9 cellular contexts compared by ENCODE assay signal in genomic region chr12:9868951-9869306, GRCh38. TPM values are rescaled to one million over a fixed set of nuclear protein-coding genes. Genes with fewer than 3 reads are reported as not detected.
DNase-seq lines count a peak whose midpoint lies in the region; ATAC-seq and TF ChIP-seq lines count a peak whose summit lies in the region.
"Had no signal": no experiment of that assay in that cellular context is flagged by ENCODE, and none has a peak within 500 bp of the region (broad histone marks: within the 10 kb centered on the region; RNA-seq: fewer than 3 reads in every experiment).

No MANE protein-coding gene starts in this region.

- H3K4me2 ChIP-seq in GM23248 (ENCODE audit: unreplicated experiment) (peak overlapping the region; percentile 99), fibroblast of lung (ENCODE audit: extremely low read depth, insufficient read depth, low read length) (peak overlapping the region; percentile 73)

- H3F3A ChIP-seq in GM23248 (ENCODE audit: insufficient read depth), result peaks cover 20% of the 10 kb centered on the region

- peaks cover 5% of the 10 kb centered on the region for H3K36me3 Mint-ChIP-seq in T-helper 17 cell (ENCODE audit: low read depth)

- no peaks in the 10 kb centered on the region for H3K27me3 Mint-ChIP-seq in T-helper 17 cell

- no peak for TF ChIP-seq CTCF in fibroblast of lung (conservative IDR thresholded peaks at IDR 0.05 in 1 of 2, IDR thresholded peaks at IDR 0.05 in 1 of 2; ENCODE audit: low read depth in 1 of 2, low read length in 2 of 2)
- TF ChIP-seq CTCF in spleen (IDR thresholded peaks at IDR 0.05 in 8 of 11, conservative IDR thresholded peaks at IDR 0.05 in 3 of 11), result no peak

- no peak for TF ChIP-seq POLR2A in spleen (IDR thresholded peaks at IDR 0.05)

- H3K27ac Mint-ChIP-seq in T-helper 17 cell, result peak overlapping the region; percentile 100

- H3K9me3 ChIP-seq in GM23248 (ENCODE audit: low read depth) (no peaks in the 10 kb centered on the region), T-helper 17 cell (ENCODE audit: control insufficient read depth, low read length, poor library complexity, severe bottlenecking) (no peaks in the 10 kb centered on the region), fibroblast of lung (ENCODE audit: control insufficient read depth, insufficient read depth, low read depth, low read length) (no peaks in the 10 kb centered on the region), spleen (peaks cover 0 to 6% (median 4%) of the 10 kb centered on the region in 8 donors)

- H3K4me3 ChIP-seq in GM23248 (peak overlapping the region; percentile 78), fibroblast of lung (replicated peaks in 1 of 4; ENCODE audit: control extremely low read depth in 1 of 4, insufficient read depth in 1 of 4, low read depth in 3 of 4, low read length in 4 of 4) (peak overlapping the region; percentile 41 to 91 (median 50)), spleen (peak overlapping the region; percentile 36 to 67 (median 42))

- H3K9me2 ChIP-seq in GM23248 (ENCODE audit: insufficient read depth), result no peaks in the 10 kb centered on the region

- DNase-seq in GM23248 (no peak), T-helper 17 cell (no peak), fibroblast of lung (ENCODE audit: low read depth in 2 of 2) (no peak), spleen (no peak), NCI-H69 (lab: John Stamatoyannopoulos, UW) (no peak), NCI-H187 treated with DMSO at 0.1 percent for 48 hours (lab: John Stamatoyannopoulos, UW) (no peak), foreskin melanocyte (no peak)
- no peak for DNase-seq in stimulated activated CD4-positive, alpha-beta T cell treated with anti-CD3 and anti-CD28 coated beads, Interleukin-4, amount 100 ng/mL, for 1 hour
- DNase-seq: NCI-H2171 had no signal

- in situ Hi-C loops in GM23248 (cut with MboI), result no loop called here

- intact Hi-C loops in spleen (cut with DNase I; ENCODE audit: low total_unique reads), result no loop called here

- H3K4me1 ChIP-seq in GM23248 (ENCODE audit: insufficient read depth) (peaks cover 28% of the 10 kb centered on the region), fibroblast of lung (ENCODE audit: control insufficient read depth, extremely low read depth, insufficient read depth, low read length) (no peaks in the 10 kb centered on the region), spleen (peaks cover 0 to 58% (median 15%) of the 10 kb centered on the region in 6 donors)

- H3K27ac ChIP-seq in GM23248 (peak overlapping the region; percentile 96), fibroblast of lung (ENCODE audit: insufficient read depth, low read length) (peak overlapping the region; percentile 72), spleen (peak overlapping the region; percentile 77 to 97 (median 92))

- H4K20me1 ChIP-seq in GM23248 (ENCODE audit: insufficient read depth) (no peaks in the 10 kb centered on the region), fibroblast of lung (ENCODE audit: control insufficient read depth, extremely low read depth, insufficient read depth, low read length) (no peaks in the 10 kb centered on the region)

- H3K4me1 Mint-ChIP-seq in T-helper 17 cell, result peaks cover 32% of the 10 kb centered on the region

- H2AFZ ChIP-seq in GM23248 (peak overlapping the region; percentile 96), fibroblast of lung (ENCODE audit: low read length) (peak overlapping the region; percentile 68)

- 4% methylated on average over 4 of the region's 4 CpGs for WGBS in GM23248 (ENCODE audit: low coverage in 1 of 2, low lambda C conversion rate in 2 of 2, missing lambda C conversion rate in 2 of 2), 2 experiments
- 4 to 8% (median 6%) methylated on average over 4 of the region's 4 CpGs for WGBS in spleen, 5 donors

- H3K9ac ChIP-seq in GM23248, result peak overlapping the region; percentile 92
- H3K9ac ChIP-seq in fibroblast of lung (ENCODE audit: insufficient read depth, low read length), result peak overlapping the region; percentile 20

- H3K27me3 ChIP-seq in GM23248 (replicated peaks; ENCODE audit: insufficient read depth), result no peaks in the 10 kb centered on the region
- no peaks in the 10 kb centered on the region for H3K27me3 ChIP-seq in fibroblast of lung (ENCODE audit: control insufficient read depth, insufficient read depth, low read length)
- H3K27me3 ChIP-seq in spleen (replicated peaks in 1 of 7), result no peaks in the 10 kb centered on the region

- peak overlapping the region; percentile 96 for H3K4me3 Mint-ChIP-seq in T-helper 17 cell

- no peak for ATAC-seq in T-helper 17 cell

- no peaks in the 10 kb centered on the region for H3K36me3 ChIP-seq in GM23248 (ENCODE audit: low read depth)
- no peaks in the 10 kb centered on the region for H3K36me3 ChIP-seq in fibroblast of lung (ENCODE audit: control insufficient read depth, insufficient read depth, low read length)
- H3K36me3 ChIP-seq in spleen, result no peaks in the 10 kb centered on the region

- H3K79me2 ChIP-seq in GM23248 (ENCODE audit: insufficient read depth) (peaks cover 50% of the 10 kb centered on the region), fibroblast of lung (ENCODE audit: control insufficient read depth, insufficient read depth, low read length) (no peaks in the 10 kb centered on the region)

RNA-seq across cellular contexts. Expression of gene CLEC2B, which starts 0.2 kb away (rescaled TPM):
- total RNA-seq in GM23248 (2014; rRNA removed; shearing (Covaris generic)), result 6.2 and 7.2 TPM in 2 replicates
- polyA plus RNA-seq in GM23248 (2016; fragmentation: Nextera tagmentation; extraction: Ambion mirVana), result 11.7 and 12.2 TPM in 2 replicates
- total RNA-seq in T-helper 17 cell, result 100 to 1,000 TPM in 1 of 2 donors, 10 to 100 TPM in 1; 59.9 to 116 TPM
- total RNA-seq in fibroblast of lung, result 15.7 and 26.2 TPM in 2 replicates
- polyA plus RNA-seq in fibroblast of lung, result 9.3 and 9.7 TPM in 2 replicates
- 11.3 and 13.4 TPM in 2 replicates for polyA plus RNA-seq in fibroblast of lung (2012)
- polyA minus RNA-seq in fibroblast of lung (ENCODE audit: low replicate concordance), result 1.5 TPM in 1 of 2 replicates, not detected in the other
- 10 to 100 TPM; 38.2 to 60.2 (median 55.8) TPM for total RNA-seq in spleen
- 10 to 100 TPM; 20.4 to 35.2 (median 25.8) TPM for polyA plus RNA-seq in spleen

RNA-seq across cellular contexts. Expression of gene KLRF2, which starts 12.4 kb away (rescaled TPM):
- total RNA-seq in GM23248 (2014; rRNA removed; shearing (Covaris generic)), result not detected in 2 replicates
- polyA plus RNA-seq in GM23248 (2016; fragmentation: Nextera tagmentation; extraction: Ambion mirVana) (not detected in 2 replicates), fibroblast of lung (not detected in 2 replicates), spleen (under 1 TPM in 1 of 3 donors, not detected in 2; 0.17 TPM)
- total RNA-seq in T-helper 17 cell (not detected), fibroblast of lung (not detected in 2 replicates), spleen (not detected)
- not detected in 2 replicates for polyA plus RNA-seq in fibroblast of lung (2012)
- not detected in 2 replicates for polyA minus RNA-seq in fibroblast of lung (ENCODE audit: low replicate concordance)

RNA-seq across cellular contexts. Expression of gene KLRF1, which starts 41.6 kb away (rescaled TPM):
- total RNA-seq in GM23248 (2014; rRNA removed; shearing (Covaris generic)), result not detected in 2 replicates
- polyA plus RNA-seq in GM23248 (2016; fragmentation: Nextera tagmentation; extraction: Ambion mirVana) (not detected in 2 replicates), fibroblast of lung (0.11 TPM in 1 of 2 replicates, not detected in the other), spleen (10 to 100 TPM in 1 of 3 donors, 1 to 10 TPM in 2; 8.4 to 10.2 (median 8.6) TPM)
- total RNA-seq in T-helper 17 cell (under 1 TPM; 0.52 to 0.57 TPM), fibroblast of lung (not detected in 2 replicates), spleen (10 to 100 TPM in 4 of 7 donors, 1 to 10 TPM in 3; 7.9 to 22.6 (median 11.4) TPM)
- not detected in 2 replicates for polyA plus RNA-seq in fibroblast of lung (2012)
- not detected in 2 replicates for polyA minus RNA-seq in fibroblast of lung (ENCODE audit: low replicate concordance)
